Comparison of ENCODE assay signal across 14 cellular contexts in genomic region chr7:137880432-137880831, GRCh38. TPM values are rescaled to one million over a fixed set of nuclear protein-coding genes. Genes with fewer than 3 reads are reported as not detected.
A peak's percentile ranks its signal among the peaks of the same experiment; 100 is the strongest.
DNase-seq lines count a peak whose midpoint lies in the region; ATAC-seq and TF ChIP-seq lines count a peak whose summit lies in the region.
"Had no signal": no experiment of that assay in that cellular context is flagged by ENCODE, and none has a peak within 500 bp of the region (broad histone marks: within the 10 kb centered on the region; RNA-seq: fewer than 3 reads in every experiment).

No MANE protein-coding gene starts in this region.

- intact Hi-C loops in esophagus muscularis mucosa (cut with DNase I), result loop anchor here (10.0 kb wide), 1 partner anchor 1254 kb away; a partner anchor contains a TSS

- no peak overlapping the region for H3K9ac ChIP-seq in skeletal muscle tissue (ENCODE audit: low read depth in 1 of 3, low read length in 3 of 3)
- H3K9ac ChIP-seq: parathyroid adenoma had no signal

- no peak for TF ChIP-seq CTCF in esophagus muscularis mucosa (IDR thresholded peaks at IDR 0.05)

- H3K9me3 ChIP-seq in esophagus muscularis mucosa, result no peaks in the 10 kb centered on the region
- peaks cover 0 to 3% (median 0%) of the 10 kb centered on the region in 3 donors for H3K9me3 ChIP-seq in skeletal muscle tissue (ENCODE audit: control insufficient read depth in 3 of 3, low read length in 3 of 3)

- H3K36me3 ChIP-seq in esophagus muscularis mucosa (peaks cover 35 to 83% (median 65%) of the 10 kb centered on the region in 4 donors), skeletal muscle tissue (ENCODE audit: control insufficient read depth in 3 of 3, insufficient read depth in 3 of 3, low read length in 3 of 3) (peaks cover 18 to 43% (median 30%) of the 10 kb centered on the region in 3 donors)

- H3K4me3 ChIP-seq in esophagus muscularis mucosa (no peak overlapping the region), skeletal muscle tissue (ENCODE audit: low read length in 3 of 3) (no peak overlapping the region)

- no peaks in the 10 kb centered on the region for H3K27me3 ChIP-seq in esophagus muscularis mucosa
- H3K27me3 ChIP-seq in skeletal muscle tissue (ENCODE audit: control insufficient read depth in 3 of 3, insufficient read depth in 3 of 3, low read length in 3 of 3), result no peaks in the 10 kb centered on the region

- 77% methylated on average over 5 of the region's 5 CpGs for WGBS in esophagus muscularis mucosa

- DNase-seq in GM04504 (ENCODE audit: low read depth), result peak; percentile 86
- DNase-seq in RPMI7951 (ENCODE audit: low read depth), result peak; percentile 77
- DNase-seq in esophagus muscularis mucosa (ENCODE audit: extremely low spot score), result no peak
- DNase-seq in substantia nigra (lab: John Stamatoyannopoulos, UW), result no peak
- no peak for DNase-seq in activated CD8-positive, alpha-beta memory T cell treated with anti-CD3 and anti-CD28 coated beads, Interleukin-2, amount 50 U/mL, for 4 hours
- DNase-seq: activated CD8-positive, alpha-beta memory T cell treated with anti-CD3 and anti-CD28 coated beads for 24 hours; amygdala; DMS79; NCI-H1048; T-cell had no signal

- no peak for TF ChIP-seq EP300 in esophagus muscularis mucosa (IDR thresholded peaks at IDR 0.05)

- TF ChIP-seq POLR2A in esophagus muscularis mucosa (IDR thresholded peaks at IDR 0.05; ENCODE audit: low read depth), result no peak

- ATAC-seq in HG03139 (IDR thresholded peaks at IDR 0.05; ENCODE audit: unreplicated experiment) (no peak), GM18502 (IDR thresholded peaks at IDR 0.05; ENCODE audit: poor library complexity, unreplicated experiment) (no peak)
- ATAC-seq: T-cell had no signal

- peaks cover 28 to 58% (median 45%) of the 10 kb centered on the region in 4 donors for H3K4me1 ChIP-seq in esophagus muscularis mucosa
- H3K4me1 ChIP-seq in skeletal muscle tissue (ENCODE audit: control insufficient read depth in 3 of 3, insufficient read depth in 3 of 3, low read length in 3 of 3), result peaks cover 37 to 43% (median 41%) of the 10 kb centered on the region in 3 donors
- H3K4me1 ChIP-seq: parathyroid adenoma had no signal

- H3K27ac ChIP-seq in esophagus muscularis mucosa (replicated peaks in 1 of 4) (peak overlapping the region; percentile 69 to 85 (median 74)), skeletal muscle tissue (ENCODE audit: low read depth, low read length) (peak overlapping the region; percentile 75), substantia nigra (ENCODE audit: low read depth, low read length, poor library complexity, severe bottlenecking) (no peak overlapping the region)
- H3K27ac ChIP-seq: parathyroid adenoma had no signal

RNA-seq across cellular contexts. Expression of gene DGKI, which starts 33.7 kb away (rescaled TPM):
- total RNA-seq in RPMI7951 (2014; rRNA removed; shearing (Covaris generic)), result 3.2 and 4.0 TPM in 2 replicates
- total RNA-seq in esophagus muscularis mucosa, result 1 to 10 TPM in 3 of 4 donors, under 1 TPM in 1; 0.66 to 2.9 (median 1.7) TPM
- total RNA-seq in skeletal muscle tissue, result 1.0 TPM
- total RNA-seq: T-cell had no signal

Comparison
In these comparisons a context has a peak if more than half of its experiments do, and no peak if none do; other contexts are left out.
1. DNase-seq: peak in GM04504 (single experiment) and RPMI7951 (single experiment); none in esophagus muscularis mucosa (single experiment), substantia nigra (0 of 49) and activated CD8-positive, alpha-beta memory T cell treated with anti-CD3 and anti-CD28 coated beads, Interleukin-2, amount 50 U/mL, for 4 hours (single experiment).